In the genomic region with DNA sequence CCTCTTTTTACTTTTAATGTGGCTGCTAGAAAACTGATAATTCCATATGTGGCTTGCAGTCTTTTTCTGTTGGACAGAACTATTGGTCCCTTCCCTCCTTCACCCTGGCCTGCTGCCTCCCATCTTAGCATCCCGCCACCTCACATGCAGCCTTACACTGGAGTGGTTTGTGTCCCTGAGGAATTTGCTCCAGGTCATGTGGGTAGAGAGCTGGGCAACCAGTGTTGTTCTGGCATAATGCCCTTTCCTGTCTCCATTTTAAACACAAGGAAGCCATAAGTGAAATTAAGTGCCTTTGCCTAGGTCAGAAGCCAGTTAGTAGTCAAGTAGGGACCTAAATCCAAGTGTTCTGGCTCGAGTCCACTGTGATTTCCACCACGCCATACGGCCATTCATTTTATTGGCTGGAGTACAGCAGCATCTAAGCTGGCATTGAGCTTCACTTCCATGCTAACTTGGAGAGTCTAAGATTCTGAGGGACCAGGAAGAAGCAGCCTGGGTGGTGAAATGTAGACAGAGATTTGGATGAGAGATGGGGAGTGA, we compare ENCODE assay signal across 21 cellular contexts. TPM values are rescaled to one million over a fixed set of nuclear protein-coding genes. Genes with fewer than 3 reads are reported as not detected.
A peak's percentile ranks its signal among the peaks of the same experiment; 100 is the strongest.
DNase-seq lines count a peak whose midpoint lies in the region; TF ChIP-seq lines count a peak whose summit lies in the region.
"Had no signal": no experiment of that assay in that cellular context is flagged by ENCODE, and none has a peak within 500 bp of the region (broad histone marks: within the 10 kb centered on the region; RNA-seq: fewer than 3 reads in every experiment).

No MANE protein-coding gene starts in this region.

- H3K36me3 Mint-ChIP-seq in Caco-2 (ENCODE audit: insufficient read depth, unreplicated experiment) (peaks cover 6% of the 10 kb centered on the region), nephron progenitor cell (ENCODE audit: low read depth) (no peaks in the 10 kb centered on the region)

- TF ChIP-seq CTCF in Caco-2 (IDR thresholded peaks at IDR 0.05; ENCODE audit: insufficient read depth in 1 of 2, low read depth in 1 of 2, low read length in 1 of 2, severe bottlenecking in 1 of 2, unreplicated experiment in 1 of 2) (no peak), nephron progenitor cell (IDR thresholded peaks at IDR 0.05) (no peak), prostate gland (IDR thresholded peaks at IDR 0.05) (no peak)

- no peak overlapping the region for H3K27ac ChIP-seq in prostate gland
- H3K27ac ChIP-seq: esophagus muscularis mucosa, psoas muscle, skin epidermis, testis had no signal

- no peaks in the 10 kb centered on the region for H3K9me3 Mint-ChIP-seq in Caco-2 (ENCODE audit: unreplicated experiment)
- no peaks in the 10 kb centered on the region for H3K9me3 Mint-ChIP-seq in nephron progenitor cell
- H3K9me3 Mint-ChIP-seq: IgD-negative memory B cell; stimulated activated memory B cell treated with anti-CD40 and anti-IgM and Interleukin-4, amounts not matched to agents 10 μg/mL and 1 μg/mL and 100 μg/mL, for 72 hours had no signal

- intact Hi-C loops in Caco-2 (cut with micrococcal nuclease; ENCODE audit: unreplicated experiment) (no loop called here), prostate gland (cut with DNase I) (no loop called here)

- no TSS peak for BruUV-seq in Caco-2 (replicated peaks; lab: Mats Ljungman, UMichigan)

- H3K4me3 ChIP-seq in Caco-2 (ENCODE audit: low read depth, low read length) (no peak overlapping the region), prostate gland (no peak overlapping the region)
- H3K4me3 ChIP-seq: esophagus muscularis mucosa, psoas muscle, skin epidermis, testis had no signal

- H3K9me3 ChIP-seq in Caco-2 (no peaks in the 10 kb centered on the region), prostate gland (no peaks in the 10 kb centered on the region)
- H3K9me3 ChIP-seq: esophagus muscularis mucosa, psoas muscle, testis had no signal

- H3K27me3 Mint-ChIP-seq in Caco-2 (ENCODE audit: insufficient read depth, unreplicated experiment) (no peaks in the 10 kb centered on the region), nephron progenitor cell (ENCODE audit: low read depth, poor library complexity) (peaks cover 12% of the 10 kb centered on the region)
- H3K27me3 Mint-ChIP-seq: stimulated activated memory B cell treated with anti-CD40 and anti-IgM and Interleukin-4, amounts not matched to agents 10 μg/mL and 1 μg/mL and 100 μg/mL, for 72 hours had no signal

- 79% methylated on average over 4 of the region's 4 CpGs for WGBS in prostate gland

- DNase-seq in Caco-2, result no peak
- peak; percentile 43 for DNase-seq in EL
- DNase-seq in SK-MEL-5 (ENCODE audit: low read depth, low spot score), result peak; percentile 71
- no peak for DNase-seq in nephron progenitor cell
- no peak for DNase-seq in stimulated activated CD8-positive, alpha-beta memory T cell treated with anti-CD3 and anti-CD28 coated beads, Interleukin-4, amount 100 ng/mL, for 48 hours
- DNase-seq in NCI-H526 treated with DMSO at 0.1 percent for 48 hours (lab: John Stamatoyannopoulos, UW), result no peak
- DNase-seq in prostate gland (ENCODE audit: low spot score), result no peak
- DNase-seq: activated CD4-positive, alpha-beta T cell treated with anti-CD3 and anti-CD28 coated beads, Interleukin-2, amount 50 U/mL, for 4 hours; activated effector memory CD4-positive, alpha-beta T cell treated with anti-CD3 and anti-CD28 coated beads, Interleukin-2, amount 50 U/mL, for 16 hours; COR-L47; effector CD8-positive, alpha-beta T cell; H7; kidney; NCI-H1694; psoas muscle; stimulated activated CD4-positive, alpha-beta T cell treated with anti-CD3 and anti-CD28 coated beads, Interleukin-2, amount 100 ng/mL, for 24 hours; testis had no signal

- H3K36me3 ChIP-seq in Caco-2 (ENCODE audit: control insufficient read depth, insufficient read depth, low read length), result no peaks in the 10 kb centered on the region
- no peaks in the 10 kb centered on the region for H3K36me3 ChIP-seq in prostate gland
- H3K36me3 ChIP-seq: esophagus muscularis mucosa had no signal

- POLR2A ChIA-PET in Caco-2 (lab: Charles Lee), result no interaction called here

- peaks cover 26% of the 10 kb centered on the region for H3K4me1 Mint-ChIP-seq in Caco-2 (ENCODE audit: low read depth, unreplicated experiment)
- peaks cover 58% of the 10 kb centered on the region for H3K4me1 Mint-ChIP-seq in nephron progenitor cell

- in situ Hi-C loops in SK-MEL-5 (cut with HindIII; ENCODE audit: low pct_unique_long_range_greater_than_20kb, low sequenced_read_pairs), result no loop called here

- TF ChIP-seq POLR2A in prostate gland (IDR thresholded peaks at IDR 0.05), result no peak

- H3K27ac Mint-ChIP-seq in Caco-2 (ENCODE audit: unreplicated experiment) (peak overlapping the region; percentile 58), nephron progenitor cell (peak overlapping the region; percentile 12)
- H3K27ac Mint-ChIP-seq: IgD-negative memory B cell; stimulated activated memory B cell treated with anti-CD40 and anti-IgM and Interleukin-4, amounts not matched to agents 10 μg/mL and 1 μg/mL and 100 μg/mL, for 72 hours had no signal

- no peak overlapping the region for H3K4me3 Mint-ChIP-seq in Caco-2 (ENCODE audit: unreplicated experiment)
- no peak overlapping the region for H3K4me3 Mint-ChIP-seq in nephron progenitor cell
- H3K4me3 Mint-ChIP-seq: IgD-negative memory B cell; stimulated activated memory B cell treated with anti-CD40 and anti-IgM and Interleukin-4, amounts not matched to agents 10 μg/mL and 1 μg/mL and 100 μg/mL, for 72 hours had no signal

- CTCF ChIA-PET in Caco-2 (lab: Charles Lee), result no interaction called here

- H3K4me1 ChIP-seq in Caco-2, result peaks cover 24% of the 10 kb centered on the region
- H3K4me1 ChIP-seq in prostate gland (replicated peaks), result no peaks in the 10 kb centered on the region

- no peaks in the 10 kb centered on the region for H3K27me3 ChIP-seq in Caco-2 (replicated peaks; ENCODE audit: control insufficient read depth, insufficient read depth, low read length)
- H3K27me3 ChIP-seq in prostate gland (replicated peaks; ENCODE audit: insufficient read depth), result no peaks in the 10 kb centered on the region
- H3K27me3 ChIP-seq: esophagus muscularis mucosa, testis had no signal

RNA-seq across cellular contexts. Expression of gene PLXNA1, which starts 46.0 kb away (rescaled TPM):
- 92.4 and 95.1 TPM in 2 replicates for total RNA-seq in Caco-2 (2022)
- 39.9 and 43.8 TPM in 2 replicates for total RNA-seq in SK-MEL-5 (2014; rRNA removed; shearing (Covaris generic))
- 77.8 and 104 TPM in 2 replicates for polyA plus RNA-seq in SK-MEL-5 (2015; cell fraction: cytosol; rRNA removed)
- 195 and 196 TPM in 2 replicates for polyA plus RNA-seq in SK-MEL-5 (2015; cell fraction: nucleus; rRNA removed)
- 10 to 100 TPM; 17.0 to 49.5 TPM for total RNA-seq in prostate gland

Comparison
In these comparisons a context has a peak if more than half of its experiments do, and no peak if none do; other contexts are left out.
1. DNase-seq: peak in EL (single experiment) and SK-MEL-5 (single experiment); none in Caco-2 (0 of 2), nephron progenitor cell (single experiment), stimulated activated CD8-positive, alpha-beta memory T cell treated with anti-CD3 and anti-CD28 coated beads, Interleukin-4, amount 100 ng/mL, for 48 hours (single experiment), NCI-H526 treated with DMSO at 0.1 percent for 48 hours (single experiment) and prostate gland (single experiment).